11 cellular contexts compared by ENCODE assay signal in the genomic region with DNA sequence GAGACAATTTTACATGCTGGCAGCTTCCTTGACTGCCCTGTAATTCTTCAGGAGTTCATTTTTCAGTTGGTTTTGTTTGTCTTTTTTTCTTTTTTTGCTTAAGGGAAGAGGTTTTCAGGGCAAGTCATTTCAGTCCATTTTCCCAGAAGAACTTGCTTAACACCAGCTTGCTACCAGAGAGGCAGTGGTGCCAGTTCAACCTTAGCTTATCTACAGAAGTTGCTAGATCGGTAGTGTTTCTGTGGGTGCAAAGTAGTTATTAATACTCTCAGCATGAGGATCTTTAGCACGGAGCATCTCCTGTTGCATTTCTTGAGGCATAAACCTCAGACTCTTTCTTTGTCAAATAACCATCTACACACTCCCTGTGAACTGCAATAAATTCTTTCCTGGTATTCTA. TPM values are rescaled to one million over a fixed set of nuclear protein-coding genes. Genes with fewer than 3 reads are reported as not detected.
DNase-seq lines count a peak whose midpoint lies in the region; ATAC-seq and TF ChIP-seq lines count a peak whose summit lies in the region.
"Had no signal": no experiment of that assay in that cellular context is flagged by ENCODE, and none has a peak within 500 bp of the region (broad histone marks: within the 10 kb centered on the region; RNA-seq: fewer than 3 reads in every experiment).

No MANE protein-coding gene starts in this region.

- no peaks in the 10 kb centered on the region for H3K36me3 ChIP-seq in ACC112 (ENCODE audit: insufficient read depth, low read length)
- H3K36me3 ChIP-seq in GM23248 (ENCODE audit: low read depth) = no peaks in the 10 kb centered on the region
- H3K36me3 ChIP-seq: colonic mucosa had no signal

- in situ Hi-C loops in GM23248 (cut with MboI) = no loop called here

- H3K27me3 ChIP-seq in ACC112 (ENCODE audit: insufficient read depth, low read length) = no peaks in the 10 kb centered on the region
- no peaks in the 10 kb centered on the region for H3K27me3 ChIP-seq in GM23248 (replicated peaks; ENCODE audit: insufficient read depth)
- H3K27me3 ChIP-seq: colonic mucosa had no signal

- H3K79me2 ChIP-seq in ACC112 (ENCODE audit: control insufficient read depth, insufficient read depth, low read length, unreplicated experiment) (no peaks in the 10 kb centered on the region), GM23248 (ENCODE audit: insufficient read depth) (no peaks in the 10 kb centered on the region)

- peak overlapping the region; percentile 82 for H3K9ac ChIP-seq in GM23248

- H3K4me3 ChIP-seq in ACC112 (ENCODE audit: low read depth, low read length) (peak overlapping the region; percentile 85), GM23248 (peak overlapping the region; percentile 87)

- no peaks in the 10 kb centered on the region for H4K20me1 ChIP-seq in GM23248 (ENCODE audit: insufficient read depth)

- peaks cover 9% of the 10 kb centered on the region for H3K9me3 Mint-ChIP-seq in activated naive CD8-positive, alpha-beta T cell treated with anti-CD3 and anti-CD28 coated beads, Interleukin-2, amount 10 ng/mL, durations not matched to agents 7 days and 5 days
- H3K9me3 Mint-ChIP-seq in mesothelial cell of epicardium = peaks cover 23% of the 10 kb centered on the region

- no peak overlapping the region for H3K27ac Mint-ChIP-seq in activated naive CD8-positive, alpha-beta T cell treated with anti-CD3 and anti-CD28 coated beads, Interleukin-2, amount 10 ng/mL, durations not matched to agents 7 days and 5 days
- no peak overlapping the region for H3K27ac Mint-ChIP-seq in mesothelial cell of epicardium

- peak overlapping the region; percentile 86 for H3K4me3 Mint-ChIP-seq in activated naive CD8-positive, alpha-beta T cell treated with anti-CD3 and anti-CD28 coated beads, Interleukin-2, amount 10 ng/mL, durations not matched to agents 7 days and 5 days
- H3K4me3 Mint-ChIP-seq in mesothelial cell of epicardium = peak overlapping the region; percentile 98

- H3K4me1 ChIP-seq in ACC112 (ENCODE audit: control insufficient read depth, insufficient read depth, low read length, unreplicated experiment) (no peaks in the 10 kb centered on the region), GM23248 (ENCODE audit: insufficient read depth) (no peaks in the 10 kb centered on the region)

- peak overlapping the region; percentile 79 for H2AFZ ChIP-seq in ACC112 (ENCODE audit: low read length, unreplicated experiment)
- peak overlapping the region; percentile 92 for H2AFZ ChIP-seq in GM23248

- POLR2A ChIA-PET in activated naive CD8-positive, alpha-beta T cell treated with anti-CD3 and anti-CD28 coated beads, Interleukin-2, amount 10 ng/mL, durations not matched to agents 7 days and 5 days (lab: Charles Lee) = no interaction called here

- no peaks in the 10 kb centered on the region for H3K9me3 ChIP-seq in GM23248 (ENCODE audit: low read depth)
- H3K9me3 ChIP-seq: colonic mucosa had no signal

- no peaks in the 10 kb centered on the region for H3F3A ChIP-seq in GM23248 (ENCODE audit: insufficient read depth)

- no peak for ATAC-seq in activated naive CD8-positive, alpha-beta T cell treated with anti-CD3 and anti-CD28 coated beads, Interleukin-2, amount 10 ng/mL, durations not matched to agents 7 days and 5 days (ENCODE audit: low read depth)
- ATAC-seq in GM19324 (IDR thresholded peaks at IDR 0.05; ENCODE audit: low FRiP score, unreplicated experiment) (no peak), HG03520 (IDR thresholded peaks at IDR 0.05; ENCODE audit: unreplicated experiment) (no peak)

- WGBS in GM23248 (ENCODE audit: low coverage in 1 of 2, low lambda C conversion rate in 2 of 2, missing lambda C conversion rate in 2 of 2), 2 experiments = 27 to 38% methylated on average over 2 of the region's 2 CpGs

- no peaks in the 10 kb centered on the region for H3K27me3 Mint-ChIP-seq in activated naive CD8-positive, alpha-beta T cell treated with anti-CD3 and anti-CD28 coated beads, Interleukin-2, amount 10 ng/mL, durations not matched to agents 7 days and 5 days
- peaks cover 11% of the 10 kb centered on the region for H3K27me3 Mint-ChIP-seq in mesothelial cell of epicardium (ENCODE audit: low read depth)

- H3K36me3 Mint-ChIP-seq in activated naive CD8-positive, alpha-beta T cell treated with anti-CD3 and anti-CD28 coated beads, Interleukin-2, amount 10 ng/mL, durations not matched to agents 7 days and 5 days = peaks cover 5% of the 10 kb centered on the region
- no peaks in the 10 kb centered on the region for H3K36me3 Mint-ChIP-seq in mesothelial cell of epicardium

- DNase-seq in GM23248 (peak; percentile 42), mesothelial cell of epicardium (ENCODE audit: low spot score in 2 of 2, unreplicated experiment in 2 of 2) (no peak), foreskin melanocyte (no peak)
- no peak for DNase-seq in activated naive CD8-positive, alpha-beta T cell treated with anti-CD3 and anti-CD28 coated beads, Interleukin-2, amount 10 ng/mL, durations not matched to agents 7 days and 5 days
- no peak for DNase-seq in stimulated activated CD4-positive, alpha-beta T cell treated with anti-CD3 and anti-CD28 coated beads, Interleukin-4, amount 100 ng/mL, for 24 hours
- DNase-seq: colonic mucosa, NCI-H1694 treated with DMSO at 0.1 percent for 48 hours, SHP77 treated with DMSO at 0.1 percent for 48 hours had no signal

- H3K4me1 Mint-ChIP-seq in activated naive CD8-positive, alpha-beta T cell treated with anti-CD3 and anti-CD28 coated beads, Interleukin-2, amount 10 ng/mL, durations not matched to agents 7 days and 5 days = peaks cover 17% of the 10 kb centered on the region
- peaks cover 14% of the 10 kb centered on the region for H3K4me1 Mint-ChIP-seq in mesothelial cell of epicardium

- no peak for TF ChIP-seq CTCF in mesothelial cell of epicardium (IDR thresholded peaks at IDR 0.05; ENCODE audit: unreplicated experiment)

- peak overlapping the region; percentile 73 for H3K4me2 ChIP-seq in GM23248 (ENCODE audit: unreplicated experiment)

- H3K9me2 ChIP-seq in GM23248 (ENCODE audit: insufficient read depth) = no peaks in the 10 kb centered on the region

- H3K27ac ChIP-seq in ACC112 (ENCODE audit: low read depth, low read length) = no peak overlapping the region
- H3K27ac ChIP-seq in GM23248 = peak overlapping the region; percentile 49; the same call in 1 of the 2 replicates
- H3K27ac ChIP-seq: colonic mucosa had no signal

RNA-seq across cellular contexts. Expression of gene SPEF2, which starts 1.1 kb away (rescaled TPM):
- 3.3 and 5.3 TPM in 2 replicates for total RNA-seq in GM23248 (2014; rRNA removed; shearing (Covaris generic))
- 4.6 and 6.7 TPM in 2 replicates for polyA plus RNA-seq in GM23248 (2016; fragmentation: Nextera tagmentation; extraction: Ambion mirVana)
- 10 to 100 TPM; 13.7 to 17.8 TPM for total RNA-seq in activated naive CD8-positive, alpha-beta T cell treated with anti-CD3 and anti-CD28 coated beads, Interleukin-2, amount 10 ng/mL, durations not matched to agents 7 days and 5 days
- total RNA-seq in mesothelial cell of epicardium = 10.7 to 12.1 TPM (median 11.6 TPM) in 3 replicates
